ENCODE assay signal across 17 cellular contexts in the genomic region with DNA sequence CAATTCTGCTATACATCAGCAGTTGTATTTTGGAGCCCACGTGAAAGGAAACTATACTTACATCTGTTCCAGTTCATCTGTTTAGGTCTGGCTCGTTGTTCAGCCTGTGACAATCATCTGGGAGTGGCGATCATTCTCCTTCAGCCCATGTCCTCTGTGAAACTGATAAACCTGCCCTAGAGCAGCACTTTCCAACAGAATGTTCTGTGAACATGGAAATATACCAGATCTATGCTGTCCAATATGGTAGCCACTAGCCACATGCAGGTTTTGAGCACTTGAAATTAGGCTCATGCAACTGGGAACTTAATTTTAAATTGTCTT. TPM values are rescaled to one million over a fixed set of nuclear protein-coding genes. Genes with fewer than 3 reads are reported as not detected.
A peak's percentile ranks its signal among the peaks of the same experiment; 100 is the strongest.
DNase-seq lines count a peak whose midpoint lies in the region; ATAC-seq, FAIRE-seq and TF ChIP-seq lines count a peak whose summit lies in the region.
"Had no signal": no experiment of that assay in that cellular context is flagged by ENCODE, and none has a peak within 500 bp of the region (broad histone marks: within the 10 kb centered on the region; RNA-seq: fewer than 3 reads in every experiment).

No MANE protein-coding gene starts in this region.

- in situ Hi-C loops in GM13977 (cut with MboI; ENCODE audit: low pct_unique_long_range_greater_than_20kb, low sequenced_read_pairs, unreplicated experiment) = no loop called here

- ATAC-seq in HG02571 (IDR thresholded peaks at IDR 0.05; ENCODE audit: unreplicated experiment) (peak; percentile 6), HG03196 (IDR thresholded peaks at IDR 0.05; ENCODE audit: unreplicated experiment) (peak; percentile 16), GM18873 (IDR thresholded peaks at IDR 0.05; ENCODE audit: low FRiP score, unreplicated experiment) (no peak), HG03280 (IDR thresholded peaks at IDR 0.05; ENCODE audit: unreplicated experiment) (no peak)
- ATAC-seq: lower lobe of right lung, natural killer cell had no signal

- peak; percentile 49 for FAIRE-seq in GM19239 (lab: Jason Lieb, UNC)

- intact Hi-C loops in posterior vena cava (cut with DNase I) = no loop called here

- peak; percentile 25 for DNase-seq in GM13977 (ENCODE audit: low spot score)
- no peak for DNase-seq in GM19239 (ENCODE audit: insufficient read length, low spot score)
- no peak for DNase-seq in posterior vena cava (ENCODE audit: low spot score)
- DNase-seq in RKO (ENCODE audit: low spot score) = no peak
- DNase-seq: activated naive CD4-positive, alpha-beta T cell treated with anti-CD3 and anti-CD28 coated beads, Interleukin-2, amount 10 ng/mL, durations not matched to agents 7 days and 5 days; Caco-2; dorsolateral prefrontal cortex; H9; lower lobe of right lung; natural killer cell; NCI-H1105 treated with DMSO at 0.1 percent for 48 hours; NCI-H345; stimulated activated CD4-positive, alpha-beta T cell treated with anti-CD3 and anti-CD28 coated beads, Interleukin-15, amount 100 ng/mL, for 24 hours had no signal

- no peak for TF ChIP-seq CTCF in GM13977 (IDR thresholded peaks at IDR 0.05; ENCODE audit: extremely low read depth, insufficient read depth, missing control alignments)

RNA-seq across cellular contexts. Expression of a gene that starts 24.5 kb away (rescaled TPM):
- total RNA-seq in posterior vena cava = 10 to 100 TPM; 15.4 to 21.1 TPM

RNA-seq across cellular contexts. Expression of a gene that starts 45.2 kb away (rescaled TPM):
- 10 to 100 TPM; 22.0 to 24.3 TPM for total RNA-seq in posterior vena cava

Comparison
In these comparisons a context has a peak if more than half of its experiments do, and no peak if none do; other contexts are left out.
1. ATAC-seq: peak in HG02571 (single experiment) and HG03196 (single experiment); none in GM18873 (single experiment) and HG03280 (single experiment).